8 cellular contexts compared by ENCODE assay signal in the genomic region with DNA sequence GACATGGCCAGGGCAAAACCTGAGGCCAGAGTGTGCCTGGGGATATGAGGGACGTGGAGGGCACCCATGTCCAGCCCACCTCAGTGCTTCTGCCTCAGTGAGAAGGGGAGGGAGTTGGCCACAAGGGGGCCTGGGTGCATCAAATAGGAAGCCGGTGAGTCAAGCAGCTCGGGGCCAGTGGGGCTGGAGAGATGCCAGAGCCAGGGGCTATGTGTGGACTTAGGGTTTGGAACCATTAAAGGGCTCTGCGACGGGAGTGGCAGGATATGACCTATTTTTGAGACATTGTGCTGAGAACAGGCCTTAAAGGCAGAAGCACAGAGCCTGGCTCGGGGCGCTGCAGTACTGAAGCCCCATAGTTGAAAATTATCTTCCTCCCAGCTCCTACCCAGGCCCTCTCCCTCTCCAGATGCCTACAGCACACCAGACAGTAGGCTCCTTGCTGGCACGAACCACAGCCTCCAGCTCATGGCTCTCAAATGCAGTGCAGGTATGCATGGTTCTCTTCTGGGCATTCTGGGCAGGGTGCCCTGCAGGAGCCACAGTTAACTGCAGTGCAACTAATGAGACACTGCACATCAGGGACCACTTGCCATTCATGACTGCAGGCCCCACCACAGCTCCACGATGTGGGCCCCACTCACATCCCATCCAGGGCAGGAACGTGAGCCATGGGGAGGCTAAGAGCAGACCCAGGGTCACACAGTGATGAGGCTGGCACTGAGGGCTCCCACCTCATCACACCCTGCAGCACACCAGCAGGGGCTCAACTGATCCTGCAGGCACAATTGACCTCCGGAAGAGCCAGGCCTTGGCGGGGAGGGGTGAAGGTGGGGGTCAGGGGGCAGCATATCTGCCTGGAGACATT. TPM values are rescaled to one million over a fixed set of nuclear protein-coding genes. Genes with fewer than 3 reads are reported as not detected.
DNase-seq lines count a peak whose midpoint lies in the region; ATAC-seq, FAIRE-seq and TF ChIP-seq lines count a peak whose summit lies in the region.

No MANE protein-coding gene starts in this region.

- peak overlapping the region; percentile 54 for H3K4me3 Mint-ChIP-seq in MCF 10A (ENCODE audit: unreplicated experiment)
- H3K4me3 Mint-ChIP-seq in immature natural killer cell, result no peak overlapping the region

- H3K36me3 Mint-ChIP-seq in MCF 10A (ENCODE audit: insufficient read depth, unreplicated experiment) (peaks cover 56% of the 10 kb centered on the region), immature natural killer cell (peaks cover 0 to 16% (median 3%) of the 10 kb centered on the region in 3 donors)

- no peaks in the 10 kb centered on the region for H3K36me3 ChIP-seq in smooth muscle cell (ENCODE audit: low read depth)

- WGBS in smooth muscle cell (ENCODE audit: low lambda C conversion rate), result 63% methylated on average over 12 of the region's 12 CpGs

- peak; percentile 61 for DNase-seq in D721Med (ENCODE audit: insufficient read length, low spot score)
- DNase-seq in HTR-8/SVneo (ENCODE audit: insufficient read length, low spot score), result peak; percentile 89
- DNase-seq in SK-MEL-5 (ENCODE audit: low read depth, low spot score), result peak; percentile 88
- peak; percentile 96 for DNase-seq in MCF 10A (ENCODE audit: unreplicated experiment)
- DNase-seq in immature natural killer cell, result peak; percentile 37 to 46 (median 44)
- DNase-seq in smooth muscle cell (lab: John Stamatoyannopoulos, UW; ENCODE audit: unreplicated experiment), result peak; percentile 39
- no peak for DNase-seq in NCI-H774 (lab: John Stamatoyannopoulos, UW)

- peak overlapping the region; percentile 17 for H3K4me2 ChIP-seq in smooth muscle cell

- intact Hi-C loops in MCF 10A (cut with micrococcal nuclease), result loop anchor here (1.0 kb wide), 2 partner anchors 124 to 128 kb away; partner anchors contain the start of gene YKT6

- H3K27me3 Mint-ChIP-seq in MCF 10A (ENCODE audit: insufficient read depth, unreplicated experiment) (no peaks in the 10 kb centered on the region), immature natural killer cell (ENCODE audit: low read depth in 3 of 3) (peaks cover 3 to 5% (median 4%) of the 10 kb centered on the region in 3 donors)

- no peaks in the 10 kb centered on the region for H3K79me2 ChIP-seq in smooth muscle cell (ENCODE audit: low read depth)

- H3K27ac Mint-ChIP-seq in MCF 10A (ENCODE audit: low read depth, unreplicated experiment) (peak overlapping the region; percentile 42), immature natural killer cell (peak overlapping the region; percentile 86 to 99 (median 92))

- H3K9me3 ChIP-seq in smooth muscle cell (replicated peaks; ENCODE audit: low read depth), result no peaks in the 10 kb centered on the region

- H3K27me3 ChIP-seq in smooth muscle cell (ENCODE audit: low read depth), result no peaks in the 10 kb centered on the region

- H3K9ac ChIP-seq in smooth muscle cell (ENCODE audit: low read depth), result no peak overlapping the region

- in situ Hi-C loops in SK-MEL-5 (cut with HindIII; ENCODE audit: low pct_unique_long_range_greater_than_20kb, low sequenced_read_pairs), result no loop called here

- no peak for ATAC-seq in GM21447 (IDR thresholded peaks at IDR 0.05; ENCODE audit: unreplicated experiment)

- H4K20me1 ChIP-seq in smooth muscle cell (ENCODE audit: low read depth), result no peaks in the 10 kb centered on the region

- H3F3A ChIP-seq in smooth muscle cell (ENCODE audit: low read depth), result no peaks in the 10 kb centered on the region

- H3K4me1 Mint-ChIP-seq in MCF 10A (ENCODE audit: insufficient read depth, unreplicated experiment) (peaks cover 35% of the 10 kb centered on the region), immature natural killer cell (peaks cover 37 to 43% of the 10 kb centered on the region in 2 donors)

- no TSS peak for BruUV-seq in MCF 10A (replicated peaks; lab: Mats Ljungman, UMichigan)

- CTCF ChIA-PET in MCF 10A (lab: Yijun Ruan, JAX), result interaction anchor here (0.7 to 2.0 kb wide), 5 partner anchors 8 to 418 kb away, joined by 3 to 7 read pairs (median 4); partner anchors contain the start of gene YKT6

- no peak for FAIRE-seq in D721Med (lab: Jason Lieb, UNC)
- no peak for FAIRE-seq in HTR-8/SVneo (lab: Jason Lieb, UNC)

- POLR2A ChIA-PET in MCF 10A (lab: Yijun Ruan, JAX), result interaction anchor here (0.7 to 2.4 kb wide), 7 partner anchors 8 to 128 kb away, joined by 3 to 13 read pairs (median 5); partner anchors contain the start of genes DBNL and POLD2

- H2AFZ ChIP-seq in smooth muscle cell (ENCODE audit: low read depth), result no peak overlapping the region

- TF ChIP-seq CTCF in D721Med (IDR thresholded peaks at IDR 0.05; ENCODE audit: insufficient read depth, missing control alignments), result peak; percentile 50
- peak; percentile 80 for TF ChIP-seq CTCF in MCF 10A (IDR thresholded peaks at IDR 0.05; ENCODE audit: unreplicated experiment)
- peak; percentile 73 for TF ChIP-seq CTCF in smooth muscle cell (IDR thresholded peaks at IDR 0.05; ENCODE audit: borderline replicate concordance, insufficient read depth, poor library complexity, severe bottlenecking)

- H3K9me3 Mint-ChIP-seq in MCF 10A (ENCODE audit: unreplicated experiment), result no peaks in the 10 kb centered on the region
- H3K9me3 Mint-ChIP-seq in immature natural killer cell, result no peaks in the 10 kb centered on the region

- H3K27ac ChIP-seq in smooth muscle cell (ENCODE audit: low read depth), result no peak overlapping the region

- H3K4me1 ChIP-seq in smooth muscle cell (ENCODE audit: low read depth), result no peaks in the 10 kb centered on the region

- H3K4me3 ChIP-seq in smooth muscle cell, result no peak overlapping the region

RNA-seq across cellular contexts. Expression of gene PGAM2, which starts 7.2 kb away (rescaled TPM):
- total RNA-seq in SK-MEL-5 (2014; rRNA removed; shearing (Covaris generic)), result not detected in 2 replicates
- polyA plus RNA-seq in SK-MEL-5 (2015; cell fraction: cytosol; rRNA removed), result not detected in 2 replicates
- polyA plus RNA-seq in SK-MEL-5 (2015; cell fraction: nucleus; rRNA removed), result not detected in 2 replicates
- not detected in 2 replicates for total RNA-seq in MCF 10A (2022)
- not detected for polyA plus RNA-seq in immature natural killer cell
- 0.54 TPM in 1 of 2 replicates, not detected in the other for total RNA-seq in smooth muscle cell
- polyA plus RNA-seq in smooth muscle cell, result not detected in 2 replicates

RNA-seq across cellular contexts. Expression of gene POLM, which starts 9.7 kb away (rescaled TPM):
- total RNA-seq in SK-MEL-5 (2014; rRNA removed; shearing (Covaris generic)), result 12.7 and 13.7 TPM in 2 replicates
- 28.3 and 44.9 TPM in 2 replicates for polyA plus RNA-seq in SK-MEL-5 (2015; cell fraction: cytosol; rRNA removed)
- 164 and 205 TPM in 2 replicates for polyA plus RNA-seq in SK-MEL-5 (2015; cell fraction: nucleus; rRNA removed)
- total RNA-seq in MCF 10A (2022) (19.2 and 22.8 TPM in 2 replicates), smooth muscle cell (4.9 and 5.2 TPM in 2 replicates)
- polyA plus RNA-seq in immature natural killer cell (10 to 100 TPM in 1 of 3 donors, 1 to 10 TPM in 2; 5.1 to 23.3 (median 7.2) TPM), smooth muscle cell (9.9 and 10.2 TPM in 2 replicates)

RNA-seq across cellular contexts. Expression of gene DBNL, which starts 28.1 kb away (rescaled TPM):
- 146 and 161 TPM in 2 replicates for total RNA-seq in SK-MEL-5 (2014; rRNA removed; shearing (Covaris generic))
- 170 and 182 TPM in 2 replicates for polyA plus RNA-seq in SK-MEL-5 (2015; cell fraction: cytosol; rRNA removed)
- polyA plus RNA-seq in SK-MEL-5 (2015; cell fraction: nucleus; rRNA removed), result 134 and 151 TPM in 2 replicates
- total RNA-seq in MCF 10A (2022), result 49.7 and 52.9 TPM in 2 replicates
- 100 to 1,000 TPM; 237 to 306 (median 285) TPM for polyA plus RNA-seq in immature natural killer cell
- 47.8 and 55.1 TPM in 2 replicates for total RNA-seq in smooth muscle cell
- polyA plus RNA-seq in smooth muscle cell, result 94.5 and 98.4 TPM in 2 replicates

RNA-seq across cellular contexts. Expression of gene AEBP1, which starts 31.5 kb away (rescaled TPM):
- total RNA-seq in SK-MEL-5 (2014; rRNA removed; shearing (Covaris generic)), result not detected in 2 replicates
- 0.04 and 0.25 TPM in 2 replicates for polyA plus RNA-seq in SK-MEL-5 (2015; cell fraction: cytosol; rRNA removed)
- polyA plus RNA-seq in SK-MEL-5 (2015; cell fraction: nucleus; rRNA removed), result not detected in 2 replicates
- total RNA-seq in MCF 10A (2022) (not detected in 2 replicates), smooth muscle cell (36.6 and 39.7 TPM in 2 replicates)
- polyA plus RNA-seq in immature natural killer cell (1 to 10 TPM in 2 of 3 donors, not detected in 1; 1.5 TPM), smooth muscle cell (141 and 163 TPM in 2 replicates)

RNA-seq across cellular contexts. Expression of gene POLD2, which starts 50.8 kb away (rescaled TPM):
- 167 and 172 TPM in 2 replicates for total RNA-seq in SK-MEL-5 (2014; rRNA removed; shearing (Covaris generic))
- polyA plus RNA-seq in SK-MEL-5 (2015; cell fraction: cytosol; rRNA removed), result 195 and 204 TPM in 2 replicates
- 179 and 295 TPM in 2 replicates for polyA plus RNA-seq in SK-MEL-5 (2015; cell fraction: nucleus; rRNA removed)
- 118 and 179 TPM in 2 replicates for total RNA-seq in MCF 10A (2022)
- 10 to 100 TPM; 39.8 to 65.7 (median 48.4) TPM for polyA plus RNA-seq in immature natural killer cell
- total RNA-seq in smooth muscle cell, result 45.5 and 49.1 TPM in 2 replicates
- polyA plus RNA-seq in smooth muscle cell, result 133 and 151 TPM in 2 replicates
